ENCODE assay signal across 25 cellular contexts in the genomic region with DNA sequence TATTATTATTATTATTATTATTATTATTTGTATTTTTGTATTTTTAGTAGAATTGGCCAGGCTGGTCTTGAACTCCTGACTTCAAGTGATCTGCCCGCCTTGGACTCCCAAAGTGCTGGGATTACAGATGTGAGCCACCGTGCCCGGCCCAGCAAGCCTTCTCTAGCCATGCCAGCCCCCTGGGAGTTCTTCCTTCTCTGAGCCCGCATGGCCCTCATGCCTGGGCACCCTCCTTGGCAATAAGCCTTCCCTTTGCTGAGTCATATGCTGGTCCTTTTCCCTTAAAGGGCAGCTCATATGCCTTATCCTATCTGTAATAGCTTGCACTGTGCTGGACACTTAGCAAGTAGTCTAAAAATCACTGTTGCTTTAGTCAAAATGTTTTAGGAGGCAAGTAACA. TPM values are rescaled to one million over a fixed set of nuclear protein-coding genes. Genes with fewer than 3 reads are reported as not detected.
DNase-seq lines count a peak whose midpoint lies in the region; ATAC-seq and TF ChIP-seq lines count a peak whose summit lies in the region.
"Had no signal": no experiment of that assay in that cellular context is flagged by ENCODE, and none has a peak within 500 bp of the region (broad histone marks: within the 10 kb centered on the region; RNA-seq: fewer than 3 reads in every experiment).

No MANE protein-coding gene starts in this region.

- H3K4me3 ChIP-seq in left ventricle myocardium inferior: no peak overlapping the region
- H3K4me3 ChIP-seq in ascending aorta: no peak overlapping the region
- no peak overlapping the region for H3K4me3 ChIP-seq in aorta (ENCODE audit: low read length in 2 of 2)
- H3K4me3 ChIP-seq: A549; BLaER1 treated with 17β-estradiol and CSF1 and Interleukin-3, amounts not matched to agents 10 nM and 100 nM; cardiac muscle cell; esophagus muscularis mucosa; left lung; mucosa of descending colon had no signal

- no peaks in the 10 kb centered on the region for H3K27me3 ChIP-seq in left ventricle myocardium inferior (ENCODE audit: low read depth)
- H3K27me3 ChIP-seq in ascending aorta: no peaks in the 10 kb centered on the region
- no peaks in the 10 kb centered on the region for H3K27me3 ChIP-seq in aorta (ENCODE audit: control insufficient read depth in 1 of 2, insufficient read depth in 2 of 2, low read length in 1 of 2)
- H3K27me3 ChIP-seq: esophagus muscularis mucosa had no signal

- no peak overlapping the region for H3K27ac ChIP-seq in left ventricle myocardium inferior (replicated peaks)
- H3K27ac ChIP-seq in ascending aorta: peak overlapping the region; percentile 61 to 63
- H3K27ac ChIP-seq in aorta (ENCODE audit: low read depth in 1 of 2, low read length in 2 of 2): no peak overlapping the region
- H3K27ac ChIP-seq: BLaER1 treated with 17β-estradiol and CSF1 and Interleukin-3, amounts not matched to agents 10 nM and 100 nM; cardiac muscle cell; esophagus muscularis mucosa; left lung; VCaP had no signal

- no peaks in the 10 kb centered on the region for H3K4me1 Mint-ChIP-seq in activated T-cell treated with anti-CD3 and anti-CD28 coated beads, Interleukin-2, amount 50 U/mL, for 24 hours (ENCODE audit: low read depth)
- H3K4me1 Mint-ChIP-seq in naive thymus-derived CD8-positive, alpha-beta T cell: no peaks in the 10 kb centered on the region

- H3K36me3 ChIP-seq in left ventricle myocardium inferior (no peaks in the 10 kb centered on the region), ascending aorta (no peaks in the 10 kb centered on the region), aorta (ENCODE audit: control insufficient read depth in 1 of 2, insufficient read depth in 2 of 2, low read length in 1 of 2) (no peaks in the 10 kb centered on the region)
- H3K36me3 ChIP-seq: BLaER1 treated with 17β-estradiol and CSF1 and Interleukin-3, amounts not matched to agents 10 nM and 100 nM; cardiac muscle cell; esophagus muscularis mucosa; left lung had no signal

- no peaks in the 10 kb centered on the region for H3K27me3 Mint-ChIP-seq in activated T-cell treated with anti-CD3 and anti-CD28 coated beads, Interleukin-2, amount 50 U/mL, for 24 hours
- peaks cover 0 to 1% (median 0%) of the 10 kb centered on the region in 5 donors for H3K27me3 Mint-ChIP-seq in naive thymus-derived CD8-positive, alpha-beta T cell

- DNase-seq in left ventricle myocardium superior (no peak), left ventricle myocardium inferior (no peak), ascending aorta (ENCODE audit: low spot score in 2 of 2) (peak in 1 of 2 donors; percentile 89), foreskin melanocyte (peak; percentile 53), aorta (peak in 1 of 2 donors; percentile 83)
- DNase-seq in activated T-cell treated with anti-CD3 and anti-CD28 coated beads, Interleukin-2, amount 50 U/mL, for 24 hours: no peak
- no peak for DNase-seq in naive thymus-derived CD8-positive, alpha-beta T cell
- DNase-seq: activated CD4-positive, alpha-beta T cell treated with anti-CD3 and anti-CD28 coated beads, Interleukin-2, amount 50 U/mL, for 48 hours; activated effector memory CD4-positive, alpha-beta T cell treated with anti-CD3 and anti-CD28 coated beads, Interleukin-2, amount 50 U/mL, for 16 hours; head of caudate nucleus; left lung; mucosa of descending colon; MV-4-11; NCI-H1694 treated with DMSO at 0.1 percent for 48 hours; NCI-H774; substantia nigra had no signal

- H3K4me1 ChIP-seq in left ventricle myocardium inferior: peaks cover 1% of the 10 kb centered on the region
- peaks cover 0 to 11% of the 10 kb centered on the region in 2 donors for H3K4me1 ChIP-seq in ascending aorta
- no peaks in the 10 kb centered on the region for H3K4me1 ChIP-seq in aorta (ENCODE audit: control insufficient read depth in 1 of 2, insufficient read depth in 2 of 2, low read length in 2 of 2)
- H3K4me1 ChIP-seq: BLaER1 treated with 17β-estradiol and CSF1 and Interleukin-3, amounts not matched to agents 10 nM and 100 nM; left lung had no signal

- intact Hi-C loops in left ventricle myocardium superior (cut with micrococcal nuclease): no loop called here
- intact Hi-C loops in left ventricle myocardium inferior (cut with micrococcal nuclease): no loop called here
- intact Hi-C loops in ascending aorta (cut with DNase I): no loop called here
- intact Hi-C loops in aorta (cut with DNase I): no loop called here

- POLR2A ChIA-PET in naive thymus-derived CD8-positive, alpha-beta T cell (lab: Charles Lee): no interaction called here

- ATAC-seq in left ventricle myocardium superior: peak; percentile 39
- ATAC-seq in aorta (ENCODE audit: low FRiP score): peak; percentile 85
- no peak for ATAC-seq in GM18520 (IDR thresholded peaks at IDR 0.05; ENCODE audit: unreplicated experiment)
- ATAC-seq in naive thymus-derived CD8-positive, alpha-beta T cell: no peak
- ATAC-seq: left lung, mucosa of descending colon had no signal

- no peaks in the 10 kb centered on the region for H3K9me3 Mint-ChIP-seq in activated T-cell treated with anti-CD3 and anti-CD28 coated beads, Interleukin-2, amount 50 U/mL, for 24 hours
- no peaks in the 10 kb centered on the region for H3K9me3 Mint-ChIP-seq in naive thymus-derived CD8-positive, alpha-beta T cell
- H3K9me3 Mint-ChIP-seq: T-helper 1 cell treated with Interleukin-12 subunit alpha and Interleukin-12 subunit beta and Interleukin-4 antibody, amounts not matched to agents 30 μg/mL and 1 μg/mL, for 36 hours had no signal

- 3 to 11% methylated on average over 4 of the region's 4 CpGs for WGBS in aorta, 2 donors

- no peaks in the 10 kb centered on the region for H3K36me3 Mint-ChIP-seq in activated T-cell treated with anti-CD3 and anti-CD28 coated beads, Interleukin-2, amount 50 U/mL, for 24 hours (ENCODE audit: low read depth)
- H3K36me3 Mint-ChIP-seq in naive thymus-derived CD8-positive, alpha-beta T cell: no peaks in the 10 kb centered on the region

- no peak overlapping the region for H3K27ac Mint-ChIP-seq in activated T-cell treated with anti-CD3 and anti-CD28 coated beads, Interleukin-2, amount 50 U/mL, for 24 hours
- peak overlapping the region in 1 of 10 donors; percentile 39 for H3K27ac Mint-ChIP-seq in naive thymus-derived CD8-positive, alpha-beta T cell
- H3K27ac Mint-ChIP-seq: T-helper 1 cell treated with Interleukin-12 subunit alpha and Interleukin-12 subunit beta and Interleukin-4 antibody, amounts not matched to agents 30 μg/mL and 1 μg/mL, for 36 hours had no signal

- H3K4me3 Mint-ChIP-seq in activated T-cell treated with anti-CD3 and anti-CD28 coated beads, Interleukin-2, amount 50 U/mL, for 24 hours: no peak overlapping the region
- no peak overlapping the region for H3K4me3 Mint-ChIP-seq in naive thymus-derived CD8-positive, alpha-beta T cell
- H3K4me3 Mint-ChIP-seq: T-helper 1 cell treated with Interleukin-12 subunit alpha and Interleukin-12 subunit beta and Interleukin-4 antibody, amounts not matched to agents 30 μg/mL and 1 μg/mL, for 36 hours had no signal

- no peaks in the 10 kb centered on the region for H3K9me3 ChIP-seq in left ventricle myocardium inferior (replicated peaks)
- H3K9me3 ChIP-seq in ascending aorta: no peaks in the 10 kb centered on the region
- no peaks in the 10 kb centered on the region for H3K9me3 ChIP-seq in aorta (ENCODE audit: control insufficient read depth, low read length)
- H3K9me3 ChIP-seq: A549; BLaER1 treated with 17β-estradiol and CSF1 and Interleukin-3, amounts not matched to agents 10 nM and 100 nM; esophagus muscularis mucosa; left lung; mucosa of descending colon had no signal

- TF ChIP-seq CTCF in left ventricle myocardium inferior (IDR thresholded peaks at IDR 0.05; ENCODE audit: borderline replicate concordance) (no peak), ascending aorta (IDR thresholded peaks at IDR 0.05) (no peak)

RNA-seq across cellular contexts. Expression of gene NBL1, which starts 8.5 kb away (rescaled TPM):
- total RNA-seq in left ventricle myocardium superior (49.1 TPM), left ventricle myocardium inferior (30.0 TPM), ascending aorta (157 TPM), aorta (100 to 1,000 TPM; 134 to 188 TPM)
- polyA plus RNA-seq in aorta: 100 to 1,000 TPM; 133 to 166 TPM
- total RNA-seq in naive thymus-derived CD8-positive, alpha-beta T cell: 10 to 100 TPM; 17.6 to 19.3 TPM
- 10 to 100 TPM in 1 of 3 donors, 1 to 10 TPM in 2; 7.7 to 14.0 (median 8.6) TPM for polyA plus RNA-seq in naive thymus-derived CD8-positive, alpha-beta T cell
- total RNA-seq: OCI-LY7 had no signal

RNA-seq across cellular contexts. Expression of gene HTR6, which starts 29.0 kb away (rescaled TPM):
- total RNA-seq in left ventricle myocardium superior (not detected), left ventricle myocardium inferior (not detected), ascending aorta (not detected), aorta (under 1 TPM in 1 of 2 donors, not detected in 1; 0.18 TPM)
- not detected for polyA plus RNA-seq in aorta
- total RNA-seq in naive thymus-derived CD8-positive, alpha-beta T cell: not detected
- under 1 TPM in 2 of 3 donors, not detected in 1; 0.20 to 0.38 TPM for polyA plus RNA-seq in naive thymus-derived CD8-positive, alpha-beta T cell
- total RNA-seq: cardiac muscle cell, esophagus muscularis mucosa, left lung, mucosa of descending colon, OCI-LY7 had no signal
- polyA plus RNA-seq: adipose tissue, cardiac muscle cell had no signal

Comparison
In these comparisons a context has a peak if more than half of its experiments do, and no peak if none do; other contexts are left out.
1. ATAC-seq: peak in left ventricle myocardium superior (single experiment) and aorta (single experiment); none in GM18520 (single experiment) and naive thymus-derived CD8-positive, alpha-beta T cell (0 of 2).
2. H3K27ac ChIP-seq: peak in ascending aorta (2 of 2); none in left ventricle myocardium inferior (single experiment) and aorta (0 of 2).